In the genomic region with DNA sequence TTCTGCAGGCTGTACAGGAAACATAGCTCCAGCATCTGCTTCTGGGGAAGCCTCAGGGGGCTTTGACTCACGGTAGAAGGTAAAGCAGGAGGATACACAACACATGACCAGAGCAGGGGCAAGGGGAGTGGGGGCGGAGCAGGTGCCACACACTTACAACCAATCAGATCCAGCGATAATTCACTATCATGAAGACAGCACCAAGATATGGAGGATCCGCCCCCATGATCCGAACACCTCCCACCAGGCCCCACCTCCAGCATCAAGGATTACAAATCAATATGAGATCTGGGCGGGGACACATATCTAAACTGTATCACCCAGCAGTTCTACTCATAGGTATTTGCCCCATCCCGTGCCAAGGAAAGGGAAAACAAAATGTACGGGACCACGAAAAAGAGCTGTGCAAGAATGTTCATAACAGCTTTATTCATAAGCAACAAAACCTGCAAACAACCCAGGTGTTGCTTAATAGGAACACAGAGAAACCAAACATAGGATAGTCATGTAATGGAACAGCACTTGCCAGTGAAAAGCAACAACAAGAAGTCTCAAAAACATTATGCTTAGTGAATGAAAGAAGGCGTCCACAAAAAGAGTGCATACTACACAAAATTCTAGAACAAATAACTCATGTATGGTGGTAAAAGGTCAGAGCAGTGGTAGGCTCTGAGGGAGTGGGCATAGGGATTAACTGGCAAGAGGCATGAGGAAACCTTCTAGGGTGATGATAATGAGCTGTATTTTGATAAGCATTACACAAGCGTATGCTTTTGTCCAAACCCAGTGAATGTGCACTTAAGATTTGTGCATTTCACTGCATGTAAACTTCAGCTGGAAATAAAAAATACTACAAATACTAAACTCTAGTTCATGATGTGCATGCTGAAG, we compare ENCODE assay signal across 15 cellular contexts.
DNase-seq lines count a peak whose midpoint lies in the region; ATAC-seq and TF ChIP-seq lines count a peak whose summit lies in the region.
"Had no signal": no experiment of that assay in that cellular context is flagged by ENCODE, and none has a peak within 500 bp of the region (broad histone marks: within the 10 kb centered on the region; RNA-seq: fewer than 3 reads in every experiment).

No MANE protein-coding gene starts in this region.

- no peak overlapping the region for H2AFZ ChIP-seq in SU-DHL-6 (ENCODE audit: low read depth, low read length, severe bottlenecking)

- peak overlapping the region; percentile 34 for H3K4me3 ChIP-seq in SU-DHL-6 (ENCODE audit: insufficient read depth, low read length, poor library complexity, severe bottlenecking)
- H3K4me3 ChIP-seq in fibroblast of mammary gland (ENCODE audit: control insufficient read depth, low read depth, low read length) = no peak overlapping the region
- H3K4me3 ChIP-seq in MG63 = no peak overlapping the region
- H3K4me3 ChIP-seq: Peyer's patch had no signal

- CTCF ChIA-PET in activated naive CD4-positive, alpha-beta T cell treated with anti-CD3 and anti-CD28 coated beads, Interleukin-2, amount 10 ng/mL, durations not matched to agents 7 days and 5 days (lab: Charles Lee) = no interaction called here
- CTCF ChIA-PET in activated naive CD4-positive, alpha-beta T cell treated with anti-CD3 and anti-CD28 coated beads for 36 hours (lab: Charles Lee) = no interaction called here

- H3K9me3 ChIP-seq in SU-DHL-6 (ENCODE audit: insufficient read depth, low read length) = peaks cover 5% of the 10 kb centered on the region; the same call in 1 of the 2 replicates
- no peaks in the 10 kb centered on the region; the same call in 1 of the 2 replicates for H3K9me3 ChIP-seq in MG63
- H3K9me3 ChIP-seq: Peyer's patch had no signal

- H3K36me3 Mint-ChIP-seq in activated naive CD4-positive, alpha-beta T cell treated with anti-CD3 and anti-CD28 coated beads, Interleukin-2, amount 10 ng/mL, durations not matched to agents 7 days and 5 days = no peaks in the 10 kb centered on the region
- peaks cover 2% of the 10 kb centered on the region for H3K36me3 Mint-ChIP-seq in activated naive CD4-positive, alpha-beta T cell treated with anti-CD3 and anti-CD28 coated beads for 36 hours (ENCODE audit: low read depth)
- H3K36me3 Mint-ChIP-seq in stimulated activated naive CD8-positive, alpha-beta T cell treated with anti-CD3 and anti-CD28 coated beads, Interleukin-15, Interleukin-2, amounts not matched to agents 100 ng/mL and 50 ng/mL, for 24 hours (ENCODE audit: low read depth) = peaks cover 19% of the 10 kb centered on the region

- DNase-seq in activated naive CD4-positive, alpha-beta T cell treated with anti-CD3 and anti-CD28 coated beads, Interleukin-2, amount 10 ng/mL, durations not matched to agents 7 days and 5 days = no peak
- no peak for DNase-seq in activated naive CD4-positive, alpha-beta T cell treated with anti-CD3 and anti-CD28 coated beads for 36 hours
- DNase-seq in fibroblast of mammary gland (ENCODE audit: low read depth) = peak; percentile 29
- no peak for DNase-seq in sciatic nerve (ENCODE audit: low spot score)
- DNase-seq in MG63 = no peak
- DNase-seq: aorta, EL, NCI-H1436 treated with DMSO at 0.1 percent for 48 hours, NCI-H446 treated with DMSO at 0.1 percent for 48 hours, Peyer's patch, posterior cingulate gyrus, T-helper 9 cell had no signal

- ATAC-seq in sciatic nerve (no peak), HG03025 (IDR thresholded peaks at IDR 0.05; ENCODE audit: low FRiP score, unreplicated experiment) (no peak)

- no peaks in the 10 kb centered on the region for H3K79me2 ChIP-seq in SU-DHL-6 (ENCODE audit: insufficient read depth, low read length)

- H3K27ac ChIP-seq in SU-DHL-6 (ENCODE audit: low read depth, low read length) = peak overlapping the region; percentile 98
- H3K27ac ChIP-seq: Peyer's patch had no signal

- H3K9ac ChIP-seq in SU-DHL-6 (ENCODE audit: low read length) = peak overlapping the region; percentile 39

- peak overlapping the region; percentile 80 for H3K4me2 ChIP-seq in SU-DHL-6 (ENCODE audit: low read depth, low read length, poor library complexity, severe bottlenecking)

- no peaks in the 10 kb centered on the region for H3K27me3 Mint-ChIP-seq in activated naive CD4-positive, alpha-beta T cell treated with anti-CD3 and anti-CD28 coated beads, Interleukin-2, amount 10 ng/mL, durations not matched to agents 7 days and 5 days
- H3K27me3 Mint-ChIP-seq in activated naive CD4-positive, alpha-beta T cell treated with anti-CD3 and anti-CD28 coated beads for 36 hours (ENCODE audit: low read depth) = no peaks in the 10 kb centered on the region
- no peaks in the 10 kb centered on the region for H3K27me3 Mint-ChIP-seq in stimulated activated naive CD8-positive, alpha-beta T cell treated with anti-CD3 and anti-CD28 coated beads, Interleukin-15, Interleukin-2, amounts not matched to agents 100 ng/mL and 50 ng/mL, for 24 hours

- peaks cover 5% of the 10 kb centered on the region for H3K9me3 Mint-ChIP-seq in activated naive CD4-positive, alpha-beta T cell treated with anti-CD3 and anti-CD28 coated beads, Interleukin-2, amount 10 ng/mL, durations not matched to agents 7 days and 5 days
- no peaks in the 10 kb centered on the region for H3K9me3 Mint-ChIP-seq in activated naive CD4-positive, alpha-beta T cell treated with anti-CD3 and anti-CD28 coated beads for 36 hours
- H3K9me3 Mint-ChIP-seq in stimulated activated naive CD8-positive, alpha-beta T cell treated with anti-CD3 and anti-CD28 coated beads, Interleukin-15, Interleukin-2, amounts not matched to agents 100 ng/mL and 50 ng/mL, for 24 hours = peaks cover 7% of the 10 kb centered on the region

- no peaks in the 10 kb centered on the region for H3K36me3 ChIP-seq in SU-DHL-6 (ENCODE audit: low read length)
- H3K36me3 ChIP-seq in MG63 = no peaks in the 10 kb centered on the region
- H3K36me3 ChIP-seq: Peyer's patch had no signal

- TF ChIP-seq CTCF in SU-DHL-6 (IDR thresholded peaks at IDR 0.05; ENCODE audit: insufficient read depth, low read length, poor library complexity, severe bottlenecking) = no peak
- TF ChIP-seq CTCF in fibroblast of mammary gland (conservative IDR thresholded peaks at IDR 0.05; ENCODE audit: control insufficient read depth, insufficient read depth, low read depth, low read length) = no peak

- H3K27me3 ChIP-seq in SU-DHL-6 (ENCODE audit: low read length) = no peaks in the 10 kb centered on the region
- no peaks in the 10 kb centered on the region for H3K27me3 ChIP-seq in MG63
- H3K27me3 ChIP-seq: Peyer's patch had no signal

- H3K9me2 ChIP-seq in SU-DHL-6 (replicated peaks; ENCODE audit: insufficient read depth, low read length) = no peaks in the 10 kb centered on the region

- H4K20me1 ChIP-seq in SU-DHL-6 (ENCODE audit: low read depth, low read length) = no peaks in the 10 kb centered on the region

- peaks cover 31% of the 10 kb centered on the region for H3F3A ChIP-seq in SU-DHL-6 (ENCODE audit: insufficient read depth)

- intact Hi-C loops in activated naive CD4-positive, alpha-beta T cell treated with anti-CD3 and anti-CD28 coated beads for 36 hours (cut with micrococcal nuclease) = loop anchor here (5.0 kb wide), 2 partner anchors 177 to 513 kb away; no protein-coding TSS in a partner anchor
- intact Hi-C loops in sciatic nerve (cut with DNase I) = no loop called here

- H3K4me3 Mint-ChIP-seq in activated naive CD4-positive, alpha-beta T cell treated with anti-CD3 and anti-CD28 coated beads, Interleukin-2, amount 10 ng/mL, durations not matched to agents 7 days and 5 days = no peak overlapping the region
- no peak overlapping the region for H3K4me3 Mint-ChIP-seq in activated naive CD4-positive, alpha-beta T cell treated with anti-CD3 and anti-CD28 coated beads for 36 hours
- peak overlapping the region; percentile 70 for H3K4me3 Mint-ChIP-seq in stimulated activated naive CD8-positive, alpha-beta T cell treated with anti-CD3 and anti-CD28 coated beads, Interleukin-15, Interleukin-2, amounts not matched to agents 100 ng/mL and 50 ng/mL, for 24 hours

- peak overlapping the region; percentile 15 for H3K27ac Mint-ChIP-seq in activated naive CD4-positive, alpha-beta T cell treated with anti-CD3 and anti-CD28 coated beads, Interleukin-2, amount 10 ng/mL, durations not matched to agents 7 days and 5 days
- H3K27ac Mint-ChIP-seq in activated naive CD4-positive, alpha-beta T cell treated with anti-CD3 and anti-CD28 coated beads for 36 hours = no peak overlapping the region
- peak overlapping the region; percentile 93 for H3K27ac Mint-ChIP-seq in stimulated activated naive CD8-positive, alpha-beta T cell treated with anti-CD3 and anti-CD28 coated beads, Interleukin-15, Interleukin-2, amounts not matched to agents 100 ng/mL and 50 ng/mL, for 24 hours

- H3K4me1 Mint-ChIP-seq in activated naive CD4-positive, alpha-beta T cell treated with anti-CD3 and anti-CD28 coated beads, Interleukin-2, amount 10 ng/mL, durations not matched to agents 7 days and 5 days = peaks cover 29% of the 10 kb centered on the region
- H3K4me1 Mint-ChIP-seq in activated naive CD4-positive, alpha-beta T cell treated with anti-CD3 and anti-CD28 coated beads for 36 hours (ENCODE audit: low read depth) = peaks cover 41% of the 10 kb centered on the region
- peaks cover 64% of the 10 kb centered on the region for H3K4me1 Mint-ChIP-seq in stimulated activated naive CD8-positive, alpha-beta T cell treated with anti-CD3 and anti-CD28 coated beads, Interleukin-15, Interleukin-2, amounts not matched to agents 100 ng/mL and 50 ng/mL, for 24 hours (ENCODE audit: low read depth)
